18 cellular contexts compared by ENCODE assay signal in the genomic region with DNA sequence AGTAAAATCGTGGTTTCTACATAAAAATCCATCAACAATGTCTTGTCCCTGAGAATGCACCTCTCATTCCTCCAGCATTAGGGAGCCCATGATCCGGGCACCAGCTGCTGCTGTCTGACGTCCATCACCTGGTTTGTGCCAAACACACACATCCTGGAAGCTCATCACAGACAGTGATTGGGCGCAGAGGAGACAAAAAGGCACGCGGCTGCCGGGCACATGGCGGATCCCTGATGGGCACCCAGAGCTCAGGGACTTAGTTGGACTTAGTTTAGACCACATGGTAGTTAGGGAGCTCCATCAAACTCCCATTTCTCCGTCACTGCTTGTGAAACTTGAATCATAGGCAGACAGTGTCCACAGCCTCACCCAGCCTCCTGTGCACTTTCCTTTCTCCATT.
"Had no signal": no experiment of that assay in that cellular context is flagged by ENCODE, and none has a peak within 500 bp of the region (broad histone marks: within the 10 kb centered on the region; RNA-seq: fewer than 3 reads in every experiment).

No MANE protein-coding gene starts in this region.

- H3K27me3 ChIP-seq: foreskin keratinocyte, ovary, testis had no signal

- ATAC-seq: foreskin keratinocyte, heart left ventricle had no signal

- H3K4me3 ChIP-seq: esophagus muscularis mucosa, heart left ventricle, ovary, right lobe of liver, testis, transverse colon had no signal

- H3K36me3 Mint-ChIP-seq: activated CD8-positive, alpha-beta memory T cell treated with anti-CD3 and anti-CD28 coated beads, Interleukin-2, amount 10 ng/mL, durations not matched to agents 7 days and 5 days; mesothelial cell of epicardium; naive thymus-derived CD4-positive, alpha-beta T cell had no signal

- H3K27me3 Mint-ChIP-seq: progenitor cell of endocrine pancreas had no signal

- H3K9me3 ChIP-seq: esophagus muscularis mucosa, heart left ventricle, ovary, right lobe of liver, testis, transverse colon had no signal

- H3K4me3 Mint-ChIP-seq: activated CD4-positive, alpha-beta memory T cell treated with anti-CD3 and anti-CD28 coated beads, Interleukin-2, amount 10 ng/mL, durations not matched to agents 7 days and 5 days; activated CD8-positive, alpha-beta memory T cell treated with anti-CD3 and anti-CD28 coated beads, Interleukin-2, amount 10 ng/mL, durations not matched to agents 7 days and 5 days; activated naive CD8-positive, alpha-beta T cell treated with anti-CD3 and anti-CD28 coated beads, Interleukin-2, amount 50 U/mL, for 24 hours; activated T-helper 1 cell treated with anti-CD3 and anti-CD28 coated beads, Interleukin-12 subunit alpha, Interleukin-12 subunit beta, Interleukin-2, Interleukin-4 antibody, amounts not matched to agents 30 ng/mL and 10 ng/mL and 1 ng/mL, durations not matched to agents 14 hours and 24 hours and 36 hours; endodermal cell; mesothelial cell of epicardium; naive thymus-derived CD4-positive, alpha-beta T cell had no signal

- H3K9me3 Mint-ChIP-seq: activated CD4-positive, alpha-beta memory T cell treated with anti-CD3 and anti-CD28 coated beads, Interleukin-2, amount 10 ng/mL, durations not matched to agents 7 days and 5 days; activated naive CD8-positive, alpha-beta T cell treated with anti-CD3 and anti-CD28 coated beads, Interleukin-2, amount 50 U/mL, for 24 hours; activated T-helper 1 cell treated with anti-CD3 and anti-CD28 coated beads, Interleukin-12 subunit alpha, Interleukin-12 subunit beta, Interleukin-2, Interleukin-4 antibody, amounts not matched to agents 30 ng/mL and 10 ng/mL and 1 ng/mL, durations not matched to agents 14 hours and 24 hours and 36 hours; naive thymus-derived CD4-positive, alpha-beta T cell had no signal

- H3K27ac ChIP-seq: esophagus muscularis mucosa, foreskin keratinocyte, heart left ventricle, ovary, right lobe of liver, testis, transverse colon had no signal

- DNase-seq: activated gamma-delta T cell, amygdala, caudate nucleus, foreskin keratinocyte, heart left ventricle, ovary, right lobe of liver had no signal

- H3K36me3 ChIP-seq: esophagus muscularis mucosa, heart left ventricle, ovary, right lobe of liver, transverse colon had no signal

- H3K27ac Mint-ChIP-seq: activated CD4-positive, alpha-beta memory T cell treated with anti-CD3 and anti-CD28 coated beads, Interleukin-2, amount 10 ng/mL, durations not matched to agents 7 days and 5 days; activated CD8-positive, alpha-beta memory T cell treated with anti-CD3 and anti-CD28 coated beads, Interleukin-2, amount 10 ng/mL, durations not matched to agents 7 days and 5 days; activated naive CD8-positive, alpha-beta T cell treated with anti-CD3 and anti-CD28 coated beads, Interleukin-2, amount 50 U/mL, for 24 hours; activated T-helper 1 cell treated with anti-CD3 and anti-CD28 coated beads, Interleukin-12 subunit alpha, Interleukin-12 subunit beta, Interleukin-2, Interleukin-4 antibody, amounts not matched to agents 30 ng/mL and 10 ng/mL and 1 ng/mL, durations not matched to agents 14 hours and 24 hours and 36 hours; endodermal cell; mesothelial cell of epicardium; naive thymus-derived CD4-positive, alpha-beta T cell; progenitor cell of endocrine pancreas had no signal

- H3K4me1 ChIP-seq: esophagus muscularis mucosa, foreskin keratinocyte, heart left ventricle, right lobe of liver, testis, transverse colon had no signal

- H3K4me1 Mint-ChIP-seq: activated CD4-positive, alpha-beta memory T cell treated with anti-CD3 and anti-CD28 coated beads, Interleukin-2, amount 10 ng/mL, durations not matched to agents 7 days and 5 days; endodermal cell; mesothelial cell of epicardium had no signal
